Comparison of ENCODE assay signal across 9 cellular contexts in genomic region chr9:114386361-114386885, GRCh38. TPM values are rescaled to one million over a fixed set of nuclear protein-coding genes. Genes with fewer than 3 reads are reported as not detected.
DNase-seq lines count a peak whose midpoint lies in the region; ATAC-seq and TF ChIP-seq lines count a peak whose summit lies in the region.
"Had no signal": no experiment of that assay in that cellular context is flagged by ENCODE, and none has a peak within 500 bp of the region (broad histone marks: within the 10 kb centered on the region; RNA-seq: fewer than 3 reads in every experiment).

No MANE protein-coding gene starts in this region.

- H3K4me1 Mint-ChIP-seq in HFFc6 (ENCODE audit: low read depth), result peaks cover 68% of the 10 kb centered on the region
- H3K4me1 Mint-ChIP-seq in stimulated activated naive B cell treated with anti-CD40 and anti-IgM and Interleukin-4, amounts not matched to agents 10 μg/mL and 1 μg/mL and 100 μg/mL, for 72 hours, result peaks cover 58 to 86% of the 10 kb centered on the region in 2 donors

- no peak for TF ChIP-seq CTCF in HFFc6 (IDR thresholded peaks at IDR 0.05)

- peak overlapping the region; percentile 93 for H3K4me3 Mint-ChIP-seq in HFFc6
- peak overlapping the region; percentile 93 to 99 for H3K4me3 Mint-ChIP-seq in stimulated activated naive B cell treated with anti-CD40 and anti-IgM and Interleukin-4, amounts not matched to agents 10 μg/mL and 1 μg/mL and 100 μg/mL, for 72 hours

- H3K9me3 Mint-ChIP-seq in HFFc6, result no peaks in the 10 kb centered on the region
- H3K9me3 Mint-ChIP-seq in activated naive CD4-positive, alpha-beta T cell treated with anti-CD3 and anti-CD28 coated beads, Interleukin-2, amount 50 U/mL, for 72 hours, result no peaks in the 10 kb centered on the region
- H3K9me3 Mint-ChIP-seq in stimulated activated naive B cell treated with anti-CD40 and anti-IgM and Interleukin-4, amounts not matched to agents 10 μg/mL and 1 μg/mL and 100 μg/mL, for 72 hours, result no peaks in the 10 kb centered on the region

- peaks cover 4% of the 10 kb centered on the region for H3K27me3 Mint-ChIP-seq in HFFc6 (ENCODE audit: insufficient read depth)
- no peaks in the 10 kb centered on the region for H3K27me3 Mint-ChIP-seq in stimulated activated naive B cell treated with anti-CD40 and anti-IgM and Interleukin-4, amounts not matched to agents 10 μg/mL and 1 μg/mL and 100 μg/mL, for 72 hours

- peak overlapping the region; percentile 96 for H3K27ac Mint-ChIP-seq in HFFc6
- peak overlapping the region; percentile 99 to 100 for H3K27ac Mint-ChIP-seq in activated naive CD4-positive, alpha-beta T cell treated with anti-CD3 and anti-CD28 coated beads, Interleukin-2, amount 50 U/mL, for 72 hours
- peak overlapping the region; percentile 98 for H3K27ac Mint-ChIP-seq in stimulated activated naive B cell treated with anti-CD40 and anti-IgM and Interleukin-4, amounts not matched to agents 10 μg/mL and 1 μg/mL and 100 μg/mL, for 72 hours

- H3K36me3 Mint-ChIP-seq in HFFc6 (ENCODE audit: low read depth), result no peaks in the 10 kb centered on the region
- peaks cover 69 to 74% of the 10 kb centered on the region in 2 donors for H3K36me3 Mint-ChIP-seq in activated naive CD4-positive, alpha-beta T cell treated with anti-CD3 and anti-CD28 coated beads, Interleukin-2, amount 50 U/mL, for 72 hours
- H3K36me3 Mint-ChIP-seq in stimulated activated naive B cell treated with anti-CD40 and anti-IgM and Interleukin-4, amounts not matched to agents 10 μg/mL and 1 μg/mL and 100 μg/mL, for 72 hours, result peaks cover 47 to 82% of the 10 kb centered on the region in 2 donors

- no peak for ATAC-seq in activated naive CD4-positive, alpha-beta T cell treated with anti-CD3 and anti-CD28 coated beads, Interleukin-2, amount 50 U/mL, for 72 hours
- ATAC-seq in stimulated activated naive B cell treated with anti-CD40 and anti-IgM and Interleukin-4, amounts not matched to agents 10 μg/mL and 1 μg/mL and 100 μg/mL, for 72 hours (replicated peaks), result no peak
- ATAC-seq in HG03354 (IDR thresholded peaks at IDR 0.05; ENCODE audit: poor library complexity, severe bottlenecking, unreplicated experiment) (no peak), HG03025 (IDR thresholded peaks at IDR 0.05; ENCODE audit: low FRiP score, unreplicated experiment) (no peak)

- DNase-seq in HFFc6, result no peak
- DNase-seq in activated naive CD4-positive, alpha-beta T cell treated with anti-CD3 and anti-CD28 coated beads, Interleukin-2, amount 50 U/mL, for 72 hours (ENCODE audit: low spot score in 2 of 2), result no peak
- peak; percentile 51 for DNase-seq in islet precursor cell
- no peak for DNase-seq in stimulated activated naive B cell treated with anti-CD40 and anti-IgM and Interleukin-4, amounts not matched to agents 10 μg/mL and 1 μg/mL and 100 μg/mL, for 72 hours
- DNase-seq in NCI-H446 (lab: John Stamatoyannopoulos, UW), result no peak
- no peak for DNase-seq in NCI-H2081 treated with DMSO at 0.1 percent for 48 hours (lab: John Stamatoyannopoulos, UW)

RNA-seq across cellular contexts. Expression of gene AKNA, which starts 1.4 kb away (rescaled TPM):
- 10 to 100 TPM in 4 of 6 experiments, 1 to 10 TPM in 2; 9.3 to 13.1 (median 11.5) TPM for total RNA-seq in HFFc6 (2021; fragmentation: NEBNext Ultra II Directional; extraction: Animal tissue kit (Norgen Biotek cat#: 25700))
- 100 to 1,000 TPM; 165 to 174 TPM for total RNA-seq in activated naive CD4-positive, alpha-beta T cell treated with anti-CD3 and anti-CD28 coated beads, Interleukin-2, amount 50 U/mL, for 72 hours

RNA-seq across cellular contexts. Expression of gene ORM2, which starts 56.8 kb away (rescaled TPM):
- total RNA-seq in HFFc6 (2021; fragmentation: NEBNext Ultra II Directional; extraction: Animal tissue kit (Norgen Biotek cat#: 25700)), result not detected
- total RNA-seq in activated naive CD4-positive, alpha-beta T cell treated with anti-CD3 and anti-CD28 coated beads, Interleukin-2, amount 50 U/mL, for 72 hours, result not detected
- total RNA-seq: SK-MEL-5 had no signal

Comparison
In these comparisons a context has a peak if more than half of its experiments do, and no peak if none do; other contexts are left out.
1. RNA of gene AKNA, which starts 1.4 kb away (total RNA-seq): 165 to 174 TPM in activated naive CD4-positive, alpha-beta T cell treated with anti-CD3 and anti-CD28 coated beads, Interleukin-2, amount 50 U/mL, for 72 hours; 9.3 to 13.1 TPM in HFFc6; every median in the first group is over 10 times any median in the second.
2. Peak in every context shown above with its lines, with median percentiles within 50 percentile points of each other: H3K27ac Mint-ChIP-seq.